ENCODE assay signal across 11 cellular contexts in the genomic region with DNA sequence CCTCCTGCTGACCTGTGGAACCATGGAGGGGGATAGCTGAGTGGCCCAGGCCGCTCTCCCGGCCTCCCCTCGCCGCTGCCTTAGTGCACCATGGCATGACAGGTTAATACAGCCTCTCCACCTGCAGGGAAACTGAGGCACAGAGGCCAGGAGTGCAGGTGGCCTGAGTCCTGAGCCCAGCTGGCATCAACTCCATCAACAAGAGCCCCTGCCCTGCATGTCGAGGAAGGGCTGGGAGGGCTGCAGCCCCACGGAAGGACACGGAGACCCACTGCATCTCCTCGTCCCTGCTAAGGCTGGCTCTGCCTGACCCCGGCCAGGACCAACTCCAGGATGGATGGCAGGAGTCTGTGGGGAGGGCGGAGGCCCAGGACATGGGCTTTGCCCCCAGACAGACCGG. TPM values are rescaled to one million over a fixed set of nuclear protein-coding genes. Genes with fewer than 3 reads are reported as not detected.
"Had no signal": no experiment of that assay in that cellular context is flagged by ENCODE, and none has a peak within 500 bp of the region (broad histone marks: within the 10 kb centered on the region; RNA-seq: fewer than 3 reads in every experiment).

No MANE protein-coding gene starts in this region.

- H2AFZ ChIP-seq: GM23248, GM23338 had no signal

- H3K4me2 ChIP-seq: GM23338 had no signal

- H3K27ac ChIP-seq: GM23248 had no signal

- H3K27ac Mint-ChIP-seq: GM23338, H9, HFFc6 had no signal

- H3K4me3 Mint-ChIP-seq: GM23338, H9, HFFc6 had no signal

- ATAC-seq: HCT116 had no signal

- H3K9me3 ChIP-seq: HAP-1 had no signal

- FAIRE-seq: H54 had no signal

- H3K4me3 ChIP-seq: GM23248, GM23338, HAP-1 had no signal

- H3K4me1 Mint-ChIP-seq: GM23338 had no signal

- H3K9ac ChIP-seq: GM23248 had no signal

- H3K36me3 ChIP-seq: HAP-1 had no signal

- H3K4me1 ChIP-seq: HAP-1 had no signal

- DNase-seq: GM23248, GOT3, H7, H9, HCEC 1CT, HFFc6 had no signal

RNA-seq across cellular contexts. Expression of a gene that starts 27.2 kb away (rescaled TPM):
- total RNA-seq: GM23248, H4, H7, HFFc6 had no signal
- polyA plus RNA-seq: GM23248, GM23338 had no signal
